In genomic region chr12:119957135-119957534, GRCh38 we compare ENCODE assay signal across 3 cellular contexts.
A peak's percentile ranks its signal among the peaks of the same experiment; 100 is the strongest.
TF ChIP-seq lines count a peak whose summit lies in the region.

No MANE protein-coding gene starts in this region.

TF ChIP-seq in HepG2, 621 proteins besides CTCF, POLR2A, EP300 and RAD21:
- no peak for TF ChIP-seq GATA4 (IDR thresholded peaks at IDR 0.05; ENCODE audit: borderline replicate concordance, low read depth)
- TF ChIP-seq, protein P1, sequence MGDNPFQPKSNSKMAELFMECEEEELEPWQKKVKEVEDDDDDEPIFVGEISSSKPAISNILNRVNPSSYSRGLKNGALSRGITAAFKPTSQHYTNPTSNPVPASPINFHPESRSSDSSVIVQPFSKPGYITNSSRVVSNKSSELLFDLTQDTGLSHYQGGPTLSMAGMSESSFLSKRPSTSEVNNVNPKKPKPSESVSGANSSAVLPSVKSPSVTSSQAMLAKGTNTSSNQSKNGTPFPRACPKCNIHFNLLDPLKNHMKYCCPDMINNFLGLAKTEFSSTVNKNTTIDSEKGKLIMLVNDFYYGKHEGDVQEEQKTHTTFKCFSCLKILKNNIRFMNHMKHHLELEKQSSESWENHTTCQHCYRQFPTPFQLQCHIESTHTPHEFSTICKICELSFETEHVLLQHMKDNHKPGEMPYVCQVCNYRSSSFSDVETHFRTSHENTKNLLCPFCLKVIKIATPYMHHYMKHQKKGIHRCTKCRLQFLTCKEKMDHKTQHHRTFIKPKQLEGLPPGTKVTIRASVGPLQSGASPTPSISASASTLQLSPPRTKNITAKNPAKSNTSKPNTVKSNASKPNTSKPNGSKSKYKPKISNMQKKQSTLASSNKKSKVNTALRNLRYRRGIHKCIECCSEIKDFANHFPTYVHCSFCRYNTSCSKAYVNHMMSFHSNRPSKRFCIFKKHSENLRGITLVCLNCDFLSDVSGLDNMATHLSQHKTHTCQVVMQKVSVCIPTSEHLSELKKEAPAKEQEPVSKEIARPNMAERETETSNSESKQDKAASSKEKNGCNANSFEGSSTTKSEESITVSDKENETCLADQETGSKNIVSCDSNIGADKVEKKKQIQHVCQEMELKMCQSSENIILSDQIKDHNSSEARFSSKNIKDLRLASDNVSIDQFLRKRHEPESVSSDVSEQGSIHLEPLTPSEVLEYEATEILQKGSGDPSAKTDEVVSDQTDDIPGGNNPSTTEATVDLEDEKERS (CRISPR knock-in tag; IDR thresholded peaks at IDR 0.05), result 0 out of 2 replicates have a peak, but pooled peaks have one; percentile 35

TF ChIP-seq in HEK293, 187 proteins besides CTCF, POLR2A, EP300 and RAD21:
- 0 out of 2 replicates have a peak, but pooled peaks have one; percentile 10 for TF ChIP-seq ZNF140 (tag by site-specific recombination; IDR thresholded peaks at IDR 0.05)
- no peak for TF ChIP-seq ZNF664 (tag by site-specific recombination; IDR thresholded peaks at IDR 0.05)
- no peak for TF ChIP-seq ZNF157 (tag by site-specific recombination; IDR thresholded peaks at IDR 0.05)
- TF ChIP-seq KLF1 (tag by site-specific recombination; IDR thresholded peaks at IDR 0.05), result no peak
- no peak for TF ChIP-seq ZNF350 (tag by site-specific recombination; IDR thresholded peaks at IDR 0.05)
- TF ChIP-seq ZNF530 (tag by site-specific recombination; IDR thresholded peaks at IDR 0.05; ENCODE audit: low read depth), result no peak
- no peak for TF ChIP-seq ZSCAN4 (tag by site-specific recombination; IDR thresholded peaks at IDR 0.05)
- TF ChIP-seq HOXC10 (CRISPR knock-in tag; IDR thresholded peaks at IDR 0.05), result no peak
- peak; percentile 93 for TF ChIP-seq SETDB1 (IDR thresholded peaks at IDR 0.05; ENCODE audit: insufficient read length, low read length)
- TF ChIP-seq ZNF175 (tag by site-specific recombination; IDR thresholded peaks at IDR 0.05), result no peak
- TF ChIP-seq ZNF610 (tag by site-specific recombination; IDR thresholded peaks at IDR 0.05; ENCODE audit: borderline replicate concordance), result no peak
- TF ChIP-seq ZBTB20 (tag by site-specific recombination; IDR thresholded peaks at IDR 0.05), result no peak
- TF ChIP-seq, protein P1 (tag by site-specific recombination; IDR thresholded peaks at IDR 0.05), result no peak

TF ChIP-seq in K562, 482 proteins besides CTCF, POLR2A, EP300 and RAD21:
- TF ChIP-seq CBX3 (IDR thresholded peaks at IDR 0.05; ENCODE audit: borderline replicate concordance in 1 of 2, low read length in 2 of 2), result 0 out of 3 replicates have a peak, but pooled peaks of 1 of the 2 experiments have one; percentile 21
- TF ChIP-seq NFE2 (IDR thresholded peaks at IDR 0.05; ENCODE audit: low read depth), result no peak
- TF ChIP-seq ZNF311 (CRISPR knock-in tag; IDR thresholded peaks at IDR 0.05), result no peak
- TF ChIP-seq RFX7 (CRISPR knock-in tag; IDR thresholded peaks at IDR 0.05), result no peak
- TF ChIP-seq, protein P2, sequence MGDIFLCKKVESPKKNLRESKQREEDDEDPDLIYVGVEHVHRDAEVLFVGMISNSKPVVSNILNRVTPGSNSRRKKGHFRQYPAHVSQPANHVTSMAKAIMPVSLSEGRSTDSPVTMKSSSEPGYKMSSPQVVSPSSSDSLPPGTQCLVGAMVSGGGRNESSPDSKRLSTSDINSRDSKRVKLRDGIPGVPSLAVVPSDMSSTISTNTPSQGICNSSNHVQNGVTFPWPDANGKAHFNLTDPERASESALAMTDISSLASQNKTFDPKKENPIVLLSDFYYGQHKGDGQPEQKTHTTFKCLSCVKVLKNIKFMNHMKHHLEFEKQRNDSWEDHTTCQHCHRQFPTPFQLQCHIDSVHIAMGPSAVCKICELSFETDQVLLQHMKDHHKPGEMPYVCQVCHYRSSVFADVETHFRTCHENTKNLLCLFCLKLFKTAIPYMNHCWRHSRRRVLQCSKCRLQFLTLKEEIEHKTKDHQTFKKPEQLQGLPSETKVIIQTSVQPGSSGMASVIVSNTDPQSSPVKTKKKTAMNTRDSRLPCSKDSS (IDR thresholded peaks at IDR 0.05; ENCODE audit: low read depth, partially characterized antibody), result peak; percentile 48
- TF ChIP-seq CBX5 (IDR thresholded peaks at IDR 0.05; ENCODE audit: borderline replicate concordance, low read depth), result 0 out of 2 replicates have a peak, but pooled peaks have one; percentile 35
